Comparison of ENCODE assay signal across 1 cellular context in the genomic region with DNA sequence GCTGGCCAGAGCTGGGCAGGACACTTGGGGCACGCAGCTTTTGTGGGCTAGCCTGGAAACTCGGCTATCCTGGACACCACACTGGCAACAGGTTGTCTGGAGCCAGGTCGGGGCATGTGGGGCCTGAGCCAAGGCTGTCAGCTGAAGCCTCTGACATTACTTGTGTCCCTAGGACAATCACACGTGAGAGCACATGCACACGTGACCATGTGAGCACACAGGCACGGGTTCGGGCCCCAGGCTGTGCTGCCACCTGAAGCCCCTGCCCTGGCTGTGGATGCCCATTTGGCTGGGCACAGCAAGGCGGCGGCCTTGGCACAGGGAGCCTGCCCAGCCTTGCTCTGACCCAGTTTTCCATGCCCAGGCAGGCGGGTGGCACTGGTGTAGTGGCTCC.
TF ChIP-seq lines count a peak whose summit lies in the region.

No MANE protein-coding gene starts in this region.

TF ChIP-seq in K562, 482 proteins besides CTCF, POLR2A, EP300 and RAD21 (continued from another document):
- TF ChIP-seq, protein P1, sequence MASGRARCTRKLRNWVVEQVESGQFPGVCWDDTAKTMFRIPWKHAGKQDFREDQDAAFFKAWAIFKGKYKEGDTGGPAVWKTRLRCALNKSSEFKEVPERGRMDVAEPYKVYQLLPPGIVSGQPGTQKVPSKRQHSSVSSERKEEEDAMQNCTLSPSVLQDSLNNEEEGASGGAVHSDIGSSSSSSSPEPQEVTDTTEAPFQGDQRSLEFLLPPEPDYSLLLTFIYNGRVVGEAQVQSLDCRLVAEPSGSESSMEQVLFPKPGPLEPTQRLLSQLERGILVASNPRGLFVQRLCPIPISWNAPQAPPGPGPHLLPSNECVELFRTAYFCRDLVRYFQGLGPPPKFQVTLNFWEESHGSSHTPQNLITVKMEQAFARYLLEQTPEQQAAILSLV (tag; IDR thresholded peaks at IDR 0.05): 0 out of 2 replicates have a peak, but pooled peaks have one; percentile 6
- TF ChIP-seq, protein P2, sequence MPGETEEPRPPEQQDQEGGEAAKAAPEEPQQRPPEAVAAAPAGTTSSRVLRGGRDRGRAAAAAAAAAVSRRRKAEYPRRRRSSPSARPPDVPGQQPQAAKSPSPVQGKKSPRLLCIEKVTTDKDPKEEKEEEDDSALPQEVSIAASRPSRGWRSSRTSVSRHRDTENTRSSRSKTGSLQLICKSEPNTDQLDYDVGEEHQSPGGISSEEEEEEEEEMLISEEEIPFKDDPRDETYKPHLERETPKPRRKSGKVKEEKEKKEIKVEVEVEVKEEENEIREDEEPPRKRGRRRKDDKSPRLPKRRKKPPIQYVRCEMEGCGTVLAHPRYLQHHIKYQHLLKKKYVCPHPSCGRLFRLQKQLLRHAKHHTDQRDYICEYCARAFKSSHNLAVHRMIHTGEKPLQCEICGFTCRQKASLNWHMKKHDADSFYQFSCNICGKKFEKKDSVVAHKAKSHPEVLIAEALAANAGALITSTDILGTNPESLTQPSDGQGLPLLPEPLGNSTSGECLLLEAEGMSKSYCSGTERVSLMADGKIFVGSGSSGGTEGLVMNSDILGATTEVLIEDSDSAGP (CRISPR knock-in tag; IDR thresholded peaks at IDR 0.05): 0 out of 2 replicates have a peak, but pooled peaks have one; percentile 15
- TF ChIP-seq L3MBTL2 (IDR thresholded peaks at IDR 0.05) (peak; percentile 36; the same call in 1 of the 2 replicates), MYC (IDR thresholded peaks at IDR 0.05; ENCODE audit: low read depth, low read length) (no peak), MYC (CRISPR knock-in tag; IDR thresholded peaks at IDR 0.05; ENCODE audit: borderline replicate concordance, low read depth) (peak; percentile 23; the same call in 1 of the 2 replicates), NUFIP1 (IDR thresholded peaks at IDR 0.05; ENCODE audit: partially characterized antibody) (no peak), RAD51 (IDR thresholded peaks at IDR 0.05; ENCODE audit: borderline replicate concordance, low read depth) (peak; percentile 74), PRPF4 (IDR thresholded peaks at IDR 0.05; ENCODE audit: insufficient read depth, low read depth, low read length, poor library complexity, severe bottlenecking) (no peak), BHLHE40 (IDR thresholded peaks at IDR 0.05; ENCODE audit: low read length) (peak; percentile 86), ZNF561 (CRISPR knock-in tag; conservative IDR thresholded peaks at IDR 0.05) (no peak), POLR2B (IDR thresholded peaks at IDR 0.05; ENCODE audit: low read depth, partially characterized antibody) (no peak)
- TF ChIP-seq, protein P3, sequence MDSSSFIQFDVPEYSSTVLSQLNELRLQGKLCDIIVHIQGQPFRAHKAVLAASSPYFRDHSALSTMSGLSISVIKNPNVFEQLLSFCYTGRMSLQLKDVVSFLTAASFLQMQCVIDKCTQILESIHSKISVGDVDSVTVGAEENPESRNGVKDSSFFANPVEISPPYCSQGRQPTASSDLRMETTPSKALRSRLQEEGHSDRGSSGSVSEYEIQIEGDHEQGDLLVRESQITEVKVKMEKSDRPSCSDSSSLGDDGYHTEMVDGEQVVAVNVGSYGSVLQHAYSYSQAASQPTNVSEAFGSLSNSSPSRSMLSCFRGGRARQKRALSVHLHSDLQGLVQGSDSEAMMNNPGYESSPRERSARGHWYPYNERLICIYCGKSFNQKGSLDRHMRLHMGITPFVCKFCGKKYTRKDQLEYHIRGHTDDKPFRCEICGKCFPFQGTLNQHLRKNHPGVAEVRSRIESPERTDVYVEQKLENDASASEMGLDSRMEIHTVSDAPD (CRISPR knock-in tag; IDR thresholded peaks at IDR 0.05): no peak
- TF ChIP-seq, protein P4, sequence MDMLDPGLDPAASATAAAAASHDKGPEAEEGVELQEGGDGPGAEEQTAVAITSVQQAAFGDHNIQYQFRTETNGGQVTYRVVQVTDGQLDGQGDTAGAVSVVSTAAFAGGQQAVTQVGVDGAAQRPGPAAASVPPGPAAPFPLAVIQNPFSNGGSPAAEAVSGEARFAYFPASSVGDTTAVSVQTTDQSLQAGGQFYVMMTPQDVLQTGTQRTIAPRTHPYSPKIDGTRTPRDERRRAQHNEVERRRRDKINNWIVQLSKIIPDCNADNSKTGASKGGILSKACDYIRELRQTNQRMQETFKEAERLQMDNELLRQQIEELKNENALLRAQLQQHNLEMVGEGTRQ (CRISPR knock-in tag; IDR thresholded peaks at IDR 0.05): peak; percentile 86
- TF ChIP-seq, protein P5, sequence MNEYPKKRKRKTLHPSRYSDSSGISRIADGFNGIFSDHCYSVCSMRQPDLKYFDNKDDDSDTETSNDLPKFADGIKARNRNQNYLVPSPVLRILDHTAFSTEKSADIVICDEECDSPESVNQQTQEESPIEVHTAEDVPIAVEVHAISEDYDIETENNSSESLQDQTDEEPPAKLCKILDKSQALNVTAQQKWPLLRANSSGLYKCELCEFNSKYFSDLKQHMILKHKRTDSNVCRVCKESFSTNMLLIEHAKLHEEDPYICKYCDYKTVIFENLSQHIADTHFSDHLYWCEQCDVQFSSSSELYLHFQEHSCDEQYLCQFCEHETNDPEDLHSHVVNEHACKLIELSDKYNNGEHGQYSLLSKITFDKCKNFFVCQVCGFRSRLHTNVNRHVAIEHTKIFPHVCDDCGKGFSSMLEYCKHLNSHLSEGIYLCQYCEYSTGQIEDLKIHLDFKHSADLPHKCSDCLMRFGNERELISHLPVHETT (CRISPR knock-in tag; conservative IDR thresholded peaks at IDR 0.05 in 1 of 2, IDR thresholded peaks at IDR 0.05 in 1 of 2): no peak
- TF ChIP-seq, protein P6, sequence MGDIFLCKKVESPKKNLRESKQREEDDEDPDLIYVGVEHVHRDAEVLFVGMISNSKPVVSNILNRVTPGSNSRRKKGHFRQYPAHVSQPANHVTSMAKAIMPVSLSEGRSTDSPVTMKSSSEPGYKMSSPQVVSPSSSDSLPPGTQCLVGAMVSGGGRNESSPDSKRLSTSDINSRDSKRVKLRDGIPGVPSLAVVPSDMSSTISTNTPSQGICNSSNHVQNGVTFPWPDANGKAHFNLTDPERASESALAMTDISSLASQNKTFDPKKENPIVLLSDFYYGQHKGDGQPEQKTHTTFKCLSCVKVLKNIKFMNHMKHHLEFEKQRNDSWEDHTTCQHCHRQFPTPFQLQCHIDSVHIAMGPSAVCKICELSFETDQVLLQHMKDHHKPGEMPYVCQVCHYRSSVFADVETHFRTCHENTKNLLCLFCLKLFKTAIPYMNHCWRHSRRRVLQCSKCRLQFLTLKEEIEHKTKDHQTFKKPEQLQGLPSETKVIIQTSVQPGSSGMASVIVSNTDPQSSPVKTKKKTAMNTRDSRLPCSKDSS (IDR thresholded peaks at IDR 0.05; ENCODE audit: low read depth, partially characterized antibody): no peak
- TF ChIP-seq, protein P7, sequence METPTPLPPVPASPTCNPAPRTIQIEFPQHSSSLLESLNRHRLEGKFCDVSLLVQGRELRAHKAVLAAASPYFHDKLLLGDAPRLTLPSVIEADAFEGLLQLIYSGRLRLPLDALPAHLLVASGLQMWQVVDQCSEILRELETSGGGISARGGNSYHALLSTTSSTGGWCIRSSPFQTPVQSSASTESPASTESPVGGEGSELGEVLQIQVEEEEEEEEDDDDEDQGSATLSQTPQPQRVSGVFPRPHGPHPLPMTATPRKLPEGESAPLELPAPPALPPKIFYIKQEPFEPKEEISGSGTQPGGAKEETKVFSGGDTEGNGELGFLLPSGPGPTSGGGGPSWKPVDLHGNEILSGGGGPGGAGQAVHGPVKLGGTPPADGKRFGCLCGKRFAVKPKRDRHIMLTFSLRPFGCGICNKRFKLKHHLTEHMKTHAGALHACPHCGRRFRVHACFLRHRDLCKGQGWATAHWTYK (CRISPR knock-in tag; IDR thresholded peaks at IDR 0.05): no peak
